5 cellular contexts compared by ENCODE assay signal in the genomic region with DNA sequence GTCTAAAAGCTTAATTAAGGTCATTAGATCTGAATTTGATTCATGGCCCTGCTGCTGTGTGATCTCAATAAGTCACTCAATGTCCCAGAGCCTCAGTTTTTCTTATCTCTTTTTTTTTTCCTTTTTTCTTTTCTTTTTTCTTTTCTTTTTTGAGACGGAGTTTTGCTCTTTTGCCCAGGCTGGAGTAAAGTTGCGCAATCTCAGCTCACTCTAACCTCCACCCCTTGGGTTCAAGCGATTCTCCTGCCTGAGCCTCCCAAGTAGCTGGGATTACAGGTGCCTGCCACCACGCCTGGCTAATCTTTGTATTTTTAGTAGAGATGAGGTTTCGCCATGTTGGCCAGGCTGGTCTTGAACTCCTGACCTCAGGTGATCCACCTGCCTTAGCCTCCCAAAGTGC. TPM values are rescaled to one million over a fixed set of nuclear protein-coding genes. Genes with fewer than 3 reads are reported as not detected.
DNase-seq lines count a peak whose midpoint lies in the region; ATAC-seq, FAIRE-seq and TF ChIP-seq lines count a peak whose summit lies in the region.
"Not testable (repeated sequence)": the region's sequence is repeated elsewhere in the genome, so short reads cannot be mapped to it uniquely, and the experiment has no call there.

No MANE protein-coding gene starts in this region.

- not testable (repeated sequence) for H3K79me1 ChIP-seq in IMR-90 (ENCODE audit: low read depth in 1 of 2, low read length in 2 of 2); H1 (ENCODE audit: low read depth, low read length)

- H3K9me3 ChIP-seq in IMR-90 (ENCODE audit: control insufficient read depth, insufficient read depth, low read length); PC-9 (ENCODE audit: insufficient read depth, low read depth); K562 (replicated peaks; ENCODE audit: control insufficient read depth, insufficient read depth, low read depth, low read length); H1 (ENCODE audit: insufficient read depth in 2 of 2, low read depth in 1 of 2, low read length in 1 of 2): not testable (repeated sequence)

- not testable (repeated sequence) for H3K23ac ChIP-seq in IMR-90 (ENCODE audit: low read depth, low read length); H1 (ENCODE audit: insufficient read length)

- H4K20me1 ChIP-seq in IMR-90 (ENCODE audit: insufficient read depth, low read length); PC-9 (ENCODE audit: insufficient read depth); K562 (replicated peaks; ENCODE audit: control insufficient read depth, insufficient read depth, low read length); H1 (replicated peaks in 1 of 2; ENCODE audit: control insufficient read depth in 1 of 2, insufficient read depth in 2 of 2, low read length in 2 of 2): not testable (repeated sequence)

- peak overlapping the region; percentile 36; the same call in 1 of the 2 replicates for H2AK5ac ChIP-seq in IMR-90 (ENCODE audit: low read depth, low read length)
- not testable (repeated sequence) for H2AK5ac ChIP-seq in H1 (ENCODE audit: low read depth, low read length)

- TF ChIP-seq CTCF in Calu3 (IDR thresholded peaks at IDR 0.05; ENCODE audit: unreplicated experiment); IMR-90 (conservative IDR thresholded peaks at IDR 0.05; ENCODE audit: low read depth, low read length); PC-9 (conservative IDR thresholded peaks at IDR 0.05); K562 (IDR thresholded peaks at IDR 0.05 in 2 of 3, conservative IDR thresholded peaks at IDR 0.05 in 1 of 3; ENCODE audit: insufficient read depth in 2 of 3, low read depth in 1 of 3, low read length in 3 of 3); H1 (IDR thresholded peaks at IDR 0.05; ENCODE audit: control extremely low read depth in 1 of 3, insufficient read depth in 1 of 3, low read depth in 1 of 3, low read length in 3 of 3): not testable (repeated sequence)

- POLR2A ChIA-PET in IMR-90 (lab: Charles Lee; ENCODE audit: unreplicated experiment); PC-9 (lab: Charles Lee; ENCODE audit: unreplicated experiment); K562 (lab: Yijun Ruan, JAX); H1 (lab: Charles Lee; ENCODE audit: partially characterized antibody): not testable (repeated sequence)

- CTCF ChIA-PET in Calu3 (lab: Charles Lee); K562 (lab: Yijun Ruan, JAX; ENCODE audit: low intra/inter-chr PET ratio); H1 (lab: Charles Lee; ENCODE audit: partially characterized antibody): not testable (repeated sequence)
- CTCF ChIA-PET in IMR-90 (lab: Yijun Ruan, JAX) (interaction anchor here (0.6 kb wide), 1 partner anchor 206 kb away, joined by 5 read pairs; no protein-coding TSS in a partner anchor), PC-9 (lab: Charles Lee) (interaction anchor here (0.7 kb wide), 1 partner anchor 46 kb away, joined by 3 read pairs; no protein-coding TSS in a partner anchor)

- not testable (repeated sequence) for H2BK12ac ChIP-seq in H1 (ENCODE audit: low read depth, low read length)

- peaks cover 14% of the 10 kb centered on the region for H3K4me1 Mint-ChIP-seq in Calu3 (ENCODE audit: low read depth, unreplicated experiment)

- intact Hi-C loops in Calu3 (cut with micrococcal nuclease; ENCODE audit: unreplicated experiment); IMR-90 (cut with micrococcal nuclease); K562 (cut with micrococcal nuclease): not testable (repeated sequence)
- intact Hi-C loops in PC-9 (cut with micrococcal nuclease; ENCODE audit: unreplicated experiment): loop anchor here (2.0 kb wide), 1 partner anchor 28 kb away; the partner anchor contains the start of gene RCN1

- not testable (repeated sequence) for H3K27ac ChIP-seq in IMR-90 (ENCODE audit: insufficient read depth, low read length); K562 (ENCODE audit: extremely low read depth, low read depth, low read length); H1 (ENCODE audit: low read depth, low read length)
- H3K27ac ChIP-seq in PC-9: peak overlapping the region; percentile 72

- not testable (repeated sequence) for H3K56ac ChIP-seq in IMR-90 (ENCODE audit: extremely low read depth, insufficient read depth, low read length); H1 (replicated peaks; ENCODE audit: insufficient read length, low read depth, low read length)

- not testable (repeated sequence) for H3K36me3 ChIP-seq in IMR-90 (ENCODE audit: control insufficient read depth, insufficient read depth, low read length); PC-9 (ENCODE audit: low read depth); K562 (ENCODE audit: control insufficient read depth, insufficient read depth, low read length); H1 (ENCODE audit: control insufficient read depth in 2 of 4, insufficient read depth in 4 of 4, low read length in 3 of 4)

- H3K23me2 ChIP-seq in H1 (ENCODE audit: low read depth, low read length): not testable (repeated sequence)

- not testable (repeated sequence) for H3K14ac ChIP-seq in IMR-90 (replicated peaks; ENCODE audit: low read depth, low read length); H1 (ENCODE audit: insufficient read length)

- not testable (repeated sequence) for H3K4me1 ChIP-seq in IMR-90 (ENCODE audit: control insufficient read depth, insufficient read depth, low read length); K562 (replicated peaks in 1 of 2; ENCODE audit: control insufficient read depth in 2 of 2, insufficient read depth in 2 of 2, low read length in 2 of 2); H1 (replicated peaks in 1 of 4; ENCODE audit: control insufficient read depth in 3 of 4, insufficient read depth in 4 of 4, low read length in 3 of 4)
- peaks cover 21% of the 10 kb centered on the region for H3K4me1 ChIP-seq in PC-9 (replicated peaks; ENCODE audit: insufficient read depth)

- dilution Hi-C loops in IMR-90 (cut with HindIII; ENCODE audit: low sequenced_read_pairs, unreplicated experiment): not testable (repeated sequence)

- not testable (repeated sequence) for H4K8ac ChIP-seq in IMR-90 (ENCODE audit: low read depth in 2 of 2, low read length in 2 of 2); H1 (ENCODE audit: extremely low read depth, insufficient read depth, low read length)

- not testable (repeated sequence) for H3K4ac ChIP-seq in IMR-90 (ENCODE audit: low read depth, low read length); H1 (replicated peaks; ENCODE audit: insufficient read length, low read depth, low read length)

- BruUV-seq in Calu3 (replicated peaks; lab: Mats Ljungman, UMichigan); IMR-90 (replicated peaks; lab: Mats Ljungman, UMichigan); PC-9 (replicated peaks; lab: Mats Ljungman, UMichigan); K562 (replicated peaks; lab: Mats Ljungman, UMichigan): not testable (repeated sequence)

- in situ Hi-C loops in IMR-90 (cut with MboI; ENCODE audit: low sequenced_read_pairs); K562 (cut with MboI): not testable (repeated sequence)

- H3K18ac ChIP-seq in IMR-90 (ENCODE audit: low read depth, low read length); H1 (ENCODE audit: extremely low read depth, low read length): not testable (repeated sequence)

- not testable (repeated sequence) for H3K9me2 ChIP-seq in PC-9 (ENCODE audit: insufficient read depth)

- TF ChIP-seq RAD21 in IMR-90 (IDR thresholded peaks at IDR 0.05; ENCODE audit: low read length); K562 (CRISPR knock-in tag; conservative IDR thresholded peaks at IDR 0.05 in 1 of 2, IDR thresholded peaks at IDR 0.05 in 1 of 2); H1 (IDR thresholded peaks at IDR 0.05 in 1 of 2, conservative IDR thresholded peaks at IDR 0.05 in 1 of 2; ENCODE audit: low read depth in 2 of 2, low read length in 2 of 2): not testable (repeated sequence)

- not testable (repeated sequence) for FAIRE-seq in K562 (lab: Jason Lieb, UNC); H1 (lab: Jason Lieb, UNC)

- not testable (repeated sequence) for H2BK120ac ChIP-seq in IMR-90 (ENCODE audit: low read depth, low read length); H1 (replicated peaks; ENCODE audit: low read depth, low read length)

- H3K9me1 ChIP-seq in IMR-90 (ENCODE audit: insufficient read depth, low read length); K562 (ENCODE audit: control insufficient read depth, insufficient read depth, low read length): not testable (repeated sequence)

- not testable (repeated sequence) for DNase-seq in Calu3; IMR-90; PC-9; K562 (ENCODE audit: extremely low read depth in 1 of 4, low spot score in 3 of 4); H1 (ENCODE audit: low read depth in 1 of 2, low spot score in 2 of 2)

- H2AFZ ChIP-seq in IMR-90 (replicated peaks; ENCODE audit: low read length, poor library complexity); PC-9; K562 (ENCODE audit: low read depth, low read length); H1 (ENCODE audit: low read length): not testable (repeated sequence)

- peaks cover 16% of the 10 kb centered on the region for H3K27me3 Mint-ChIP-seq in Calu3 (ENCODE audit: unreplicated experiment)

- H2BK20ac ChIP-seq in IMR-90 (ENCODE audit: low read depth, low read length); H1 (ENCODE audit: low read length): not testable (repeated sequence)

- not testable (repeated sequence) for H3K4me2 ChIP-seq in IMR-90 (ENCODE audit: low read depth, low read length); K562 (ENCODE audit: insufficient read depth, low read length); H1 (ENCODE audit: insufficient read depth in 1 of 2, low read depth in 2 of 2, low read length in 2 of 2)
- H3K4me2 ChIP-seq in PC-9: peak overlapping the region; percentile 54

- not testable (repeated sequence) for ATAC-seq in IMR-90 (ENCODE audit: low read depth); K562

- H3K4me3 ChIP-seq in IMR-90 (ENCODE audit: insufficient read depth, low read depth, low read length); PC-9; K562; H1 (ENCODE audit: extremely low read depth in 1 of 4, insufficient read depth in 2 of 4, low read depth in 3 of 4, low read length in 4 of 4): not testable (repeated sequence)

- WGBS in IMR-90 (ENCODE audit: extremely low coverage in 2 of 2, insufficient read length in 1 of 2), 2 experiments: 100% methylated on average over 1 of the region's 5 CpGs; no CpG with 5 or more reads in 1 of the 2 experiments
- 9% methylated on average over 5 of the region's 5 CpGs for WGBS in K562 (ENCODE audit: insufficient coverage, low coverage, missing lambda C conversion rate)
- WGBS in H1 (ENCODE audit: extremely low coverage in 1 of 2, insufficient coverage in 1 of 2, insufficient read length in 1 of 2, insufficient replicate concordance in 2 of 2, low coverage in 1 of 2, low lambda C conversion rate in 2 of 2, missing lambda C conversion rate in 1 of 2), 2 experiments: 87% methylated on average over 4 of the region's 5 CpGs; no CpG with 5 or more reads in 1 of the 2 experiments

- H3K36me3 Mint-ChIP-seq in Calu3 (ENCODE audit: insufficient read depth, unreplicated experiment): not testable (repeated sequence)

- not testable (repeated sequence) for H3K4me3 Mint-ChIP-seq in Calu3 (ENCODE audit: low read depth, unreplicated experiment)

- peak overlapping the region; percentile 82; the same call in 2 of the 3 replicates for H2BK15ac ChIP-seq in IMR-90 (ENCODE audit: low read depth, low read length)
- H2BK15ac ChIP-seq in H1 (ENCODE audit: low read length): not testable (repeated sequence)

- not testable (repeated sequence) for H3K79me2 ChIP-seq in PC-9 (ENCODE audit: low read depth); K562 (ENCODE audit: control insufficient read depth, insufficient read depth, low read length); H1 (ENCODE audit: control insufficient read depth in 1 of 2, insufficient read depth in 2 of 2, low read length in 2 of 2)

- not testable (repeated sequence) for H3K27me3 ChIP-seq in IMR-90 (ENCODE audit: control insufficient read depth, insufficient read depth, low read length); PC-9 (ENCODE audit: insufficient read depth, low read depth); K562 (ENCODE audit: control insufficient read depth in 2 of 2, insufficient read depth in 2 of 2, low read length in 2 of 2); H1 (replicated peaks in 1 of 4; ENCODE audit: control insufficient read depth in 3 of 4, extremely low read depth in 1 of 4, insufficient read depth in 3 of 4, low read length in 3 of 4)

- H2BK5ac ChIP-seq in IMR-90 (ENCODE audit: low read depth, low read length, poor library complexity, severe bottlenecking): peak overlapping the region; percentile 62
- H2BK5ac ChIP-seq in H1 (ENCODE audit: low read depth, low read length): not testable (repeated sequence)

- not testable (repeated sequence) for H3F3A ChIP-seq in PC-9 (ENCODE audit: insufficient read depth, low read depth)

- H4K91ac ChIP-seq in IMR-90 (ENCODE audit: insufficient read depth, low read depth, low read length); H1 (replicated peaks; ENCODE audit: insufficient read length, low read length): not testable (repeated sequence)

- not testable (repeated sequence) for TF ChIP-seq POLR2A in IMR-90 (IDR thresholded peaks at IDR 0.05; ENCODE audit: low read depth, low read length); K562 (conservative IDR thresholded peaks at IDR 0.05); H1 (IDR thresholded peaks at IDR 0.05; ENCODE audit: control extremely low read depth in 1 of 2, low read depth in 2 of 2, low read length in 2 of 2)

- H3K9me3 Mint-ChIP-seq in Calu3 (ENCODE audit: low read depth, unreplicated experiment): not testable (repeated sequence)

- H2AK9ac ChIP-seq in IMR-90 (replicated peaks; ENCODE audit: low read depth, low read length, poor library complexity): not testable (repeated sequence)

- TF ChIP-seq EP300 in K562 (IDR thresholded peaks at IDR 0.05; ENCODE audit: low read length); H1 (IDR thresholded peaks at IDR 0.05; ENCODE audit: borderline replicate concordance in 1 of 2, low read depth in 2 of 2, low read length in 2 of 2): not testable (repeated sequence)

- peak overlapping the region; percentile 26 for H3K27ac Mint-ChIP-seq in Calu3 (ENCODE audit: unreplicated experiment)

- not testable (repeated sequence) for H3K9ac ChIP-seq in IMR-90 (ENCODE audit: low read depth, low read length); K562 (ENCODE audit: insufficient read depth in 1 of 2, low read depth in 2 of 2, low read length in 2 of 2); H1 (replicated peaks in 1 of 4; ENCODE audit: extremely low read depth in 1 of 4, low read depth in 3 of 4, low read length in 3 of 4)

- H4K5ac ChIP-seq in IMR-90 (ENCODE audit: low read depth, low read length); H1 (ENCODE audit: insufficient read length, low read depth, low read length): not testable (repeated sequence)

RNA-seq across cellular contexts. Expression of gene RCN1, which starts 28.3 kb away (rescaled TPM):
- total RNA-seq in Calu3 (2022) (163 and 186 TPM in 2 replicates), IMR-90 (2012; rRNA removed) (129 and 231 TPM in 2 replicates), PC-9 (2021) (206 and 211 TPM in 2 replicates), K562 (2014; rRNA removed) (6.5 and 8.0 TPM in 2 replicates), K562 (2014; rRNA removed; fragmentation: Illumina TruSeq; extraction: Trizol) (7.8 and 8.7 TPM in 2 replicates), K562 (2015; rRNA removed; fragmentation: Illumina TruSeq; extraction: Trizol) (8.1 and 8.3 TPM in 2 replicates), K562 (2021) (5.7 and 7.2 TPM in 2 replicates)
- polyA plus RNA-seq in IMR-90 (2012; rRNA removed) (171 and 193 TPM in 2 replicates), K562 (2011; rRNA removed) (3.9 and 7.5 TPM in 2 replicates), K562 (2014; fragmentation: Illumina TruSeq; extraction: Trizol) (6.3 and 8.7 TPM in 2 replicates), K562 (2014; fragmentation: Nextera tagmentation; extraction: Ambion mirVana) (1 to 10 TPM; 2.1 to 2.3 TPM), K562 (2014; rRNA removed) (5.6 and 6.2 TPM in 2 replicates), H1 (2011; rRNA removed) (42.7 and 45.1 TPM in 2 replicates)
- 78.4 and 90.6 TPM in 2 replicates for polyA plus RNA-seq in IMR-90 (2012; cell fraction: cytosol; rRNA removed)
- 40.8 and 127 TPM in 2 replicates for polyA plus RNA-seq in IMR-90 (2012; cell fraction: nucleus; rRNA removed; ENCODE audit: low replicate concordance)
- 2.2 and 6.2 TPM in 2 replicates for total RNA-seq in K562 (2011; cell fraction: chromatin; rRNA removed; ENCODE audit: low replicate concordance)
- total RNA-seq in K562 (2011; cell fraction: nucleolus; rRNA removed): 4.3 and 5.0 TPM in 2 replicates
- total RNA-seq in K562 (2011; cell fraction: nucleoplasm; rRNA removed): 5.6 and 6.9 TPM in 2 replicates
- polyA plus RNA-seq in K562 (2011; cell fraction: cytosol; rRNA removed): 2.1 and 3.2 TPM in 2 replicates
- 1.4 and 3.3 TPM in 2 replicates for polyA plus RNA-seq in K562 (2011; cell fraction: nucleus; rRNA removed)
- 9.3 and 20.9 TPM in 2 replicates for polyA plus RNA-seq in K562 (2012)
- 4.1 and 9.9 TPM in 2 replicates for polyA minus RNA-seq in K562 (2011; rRNA and poly(A)+ RNA removed)
- polyA minus RNA-seq in K562 (2011; cell fraction: cytosol; rRNA and poly(A)+ RNA removed): 1.7 and 2.6 TPM in 2 replicates
- polyA minus RNA-seq in K562 (2011; cell fraction: nucleus; rRNA and poly(A)+ RNA removed): 1.8 and 4.1 TPM in 2 replicates
- total RNA-seq in H1 (2021; fragmentation: NEBNext Ultra II Directional; extraction: Animal tissue kit (Norgen Biotek cat#: 25700)): 119 and 123 TPM in 2 replicates
- polyA plus RNA-seq in H1 (2011; cell fraction: cytosol; rRNA removed): 71.0 TPM
- 25.7 TPM for polyA plus RNA-seq in H1 (2011; cell fraction: nucleus; rRNA removed)
- 83.4 to 128 TPM (median 121 TPM) in 4 replicates for polyA plus RNA-seq in H1 (2012, experiment 1 of 2)
- polyA plus RNA-seq in H1 (2012, experiment 2 of 2): 25.7 TPM
- polyA plus RNA-seq in H1 (2013, experiment 1 of 2): 166 TPM
- polyA plus RNA-seq in H1 (2013, experiment 2 of 2): 209 TPM
- polyA minus RNA-seq in H1 (2011; rRNA and poly(A)+ RNA removed): 25.2 and 26.4 TPM in 2 replicates
- 45.2 TPM for polyA minus RNA-seq in H1 (2011; cell fraction: cytosol; rRNA and poly(A)+ RNA removed)
- 36.5 TPM for polyA minus RNA-seq in H1 (2011; cell fraction: nucleus; rRNA and poly(A)+ RNA removed)

Comparison
In these comparisons a context has a peak if more than half of its experiments do, and no peak if none do; other contexts are left out.
1. RNA of gene RCN1, which starts 28.3 kb away (total RNA-seq): 206 to 211 TPM in PC-9, 163 to 186 TPM in Calu3, 129 to 231 TPM in IMR-90 and 119 to 123 TPM in H1; 2.2 to 8.7 TPM in K562; every median in the first group is over 10 times any median in the second.